ENCODE assay signal across 8 cellular contexts in genomic region chr7:74449809-74450397, GRCh38. TPM values are rescaled to one million over a fixed set of nuclear protein-coding genes. Genes with fewer than 3 reads are reported as not detected.
DNase-seq lines count a peak whose midpoint lies in the region; ATAC-seq, FAIRE-seq and TF ChIP-seq lines count a peak whose summit lies in the region.

No MANE protein-coding gene starts in this region.

- no peak overlapping the region for H3K4me3 Mint-ChIP-seq in activated naive CD8-positive, alpha-beta T cell treated with anti-CD3 and anti-CD28 coated beads, Interleukin-2, amount 10 ng/mL, durations not matched to agents 7 days and 5 days

- H3K27me3 ChIP-seq in spleen (replicated peaks in 1 of 7) = peaks cover 0 to 28% (median 14%) of the 10 kb centered on the region in 7 donors

- no peak overlapping the region for H3K27ac ChIP-seq in spleen

- WGBS in spleen, 5 donors = 57 to 64% (median 58%) methylated on average over 14 to 15 of the region's 15 CpGs

- no peaks in the 10 kb centered on the region for H3K9me3 Mint-ChIP-seq in activated naive CD8-positive, alpha-beta T cell treated with anti-CD3 and anti-CD28 coated beads, Interleukin-2, amount 10 ng/mL, durations not matched to agents 7 days and 5 days

- peaks cover 21% of the 10 kb centered on the region for H3K27me3 Mint-ChIP-seq in activated naive CD8-positive, alpha-beta T cell treated with anti-CD3 and anti-CD28 coated beads, Interleukin-2, amount 10 ng/mL, durations not matched to agents 7 days and 5 days

- no peak for FAIRE-seq in HTR-8/SVneo (lab: Jason Lieb, UNC)

- DNase-seq in COLO668 (lab: John Stamatoyannopoulos, UW; ENCODE audit: unreplicated experiment) (peak; percentile 63), HTR-8/SVneo (ENCODE audit: insufficient read length, low spot score) (peak; percentile 56), SKM-1 treated with dmso at 0.1 percent for 144 hours (lab: John Stamatoyannopoulos, UW; ENCODE audit: unreplicated experiment) (peak; percentile 37), left ventricle myocardium superior (peak; percentile 29), spleen (no peak)
- DNase-seq in activated naive CD8-positive, alpha-beta T cell treated with anti-CD3 and anti-CD28 coated beads, Interleukin-2, amount 10 ng/mL, durations not matched to agents 7 days and 5 days = peak; percentile 56

- no peak overlapping the region for H3K27ac Mint-ChIP-seq in activated naive CD8-positive, alpha-beta T cell treated with anti-CD3 and anti-CD28 coated beads, Interleukin-2, amount 10 ng/mL, durations not matched to agents 7 days and 5 days

- POLR2A ChIA-PET in activated naive CD8-positive, alpha-beta T cell treated with anti-CD3 and anti-CD28 coated beads, Interleukin-2, amount 10 ng/mL, durations not matched to agents 7 days and 5 days (lab: Charles Lee) = interaction anchor here (1.0 kb wide), 1 partner anchor 192 kb away, joined by 3 read pairs; no protein-coding TSS in a partner anchor

- peaks cover 13% of the 10 kb centered on the region for H3K4me1 Mint-ChIP-seq in activated naive CD8-positive, alpha-beta T cell treated with anti-CD3 and anti-CD28 coated beads, Interleukin-2, amount 10 ng/mL, durations not matched to agents 7 days and 5 days

- peak; percentile 59 to 89 (median 77) for TF ChIP-seq CTCF in spleen (IDR thresholded peaks at IDR 0.05 in 8 of 11, conservative IDR thresholded peaks at IDR 0.05 in 3 of 11)

- H3K9me3 ChIP-seq in spleen = no peaks in the 10 kb centered on the region

- H3K4me1 ChIP-seq in spleen = peaks cover 6 to 27% (median 21%) of the 10 kb centered on the region in 6 donors

- ATAC-seq in activated naive CD8-positive, alpha-beta T cell treated with anti-CD3 and anti-CD28 coated beads, Interleukin-2, amount 10 ng/mL, durations not matched to agents 7 days and 5 days (ENCODE audit: low read depth) = no peak
- ATAC-seq in left ventricle myocardium superior = peak; percentile 20
- ATAC-seq in GM18517 (IDR thresholded peaks at IDR 0.05; ENCODE audit: unreplicated experiment) = no peak
- ATAC-seq in HG03457 (IDR thresholded peaks at IDR 0.05; ENCODE audit: unreplicated experiment) = no peak

- H3K36me3 Mint-ChIP-seq in activated naive CD8-positive, alpha-beta T cell treated with anti-CD3 and anti-CD28 coated beads, Interleukin-2, amount 10 ng/mL, durations not matched to agents 7 days and 5 days = no peaks in the 10 kb centered on the region

- H3K4me3 ChIP-seq in spleen = no peak overlapping the region

- TF ChIP-seq POLR2A in spleen (IDR thresholded peaks at IDR 0.05) = no peak

- intact Hi-C loops in left ventricle myocardium superior (cut with micrococcal nuclease) (no loop called here), spleen (cut with DNase I; ENCODE audit: low total_unique reads) (loop anchor here (10.0 kb wide), 1 partner anchor 115 kb away; no protein-coding TSS in a partner anchor)

- no peaks in the 10 kb centered on the region for H3K36me3 ChIP-seq in spleen

RNA-seq across cellular contexts. Expression of gene GTF2IRD1, which starts 3.8 kb away (rescaled TPM):
- 1 to 10 TPM in 1 of 2 experiments, under 1 TPM in 1; 0.34 to 1.3 TPM for total RNA-seq in activated naive CD8-positive, alpha-beta T cell treated with anti-CD3 and anti-CD28 coated beads, Interleukin-2, amount 10 ng/mL, durations not matched to agents 7 days and 5 days
- total RNA-seq in left ventricle myocardium superior = 19.5 TPM
- 1 to 10 TPM; 2.9 to 6.6 (median 4.6) TPM for total RNA-seq in spleen
- polyA plus RNA-seq in spleen = 1 to 10 TPM; 2.4 to 3.1 (median 2.6) TPM
